11 cellular contexts compared by ENCODE assay signal in genomic region chr14:92473261-92473946, GRCh38. TPM values are rescaled to one million over a fixed set of nuclear protein-coding genes. Genes with fewer than 3 reads are reported as not detected.
A peak's percentile ranks its signal among the peaks of the same experiment; 100 is the strongest.
DNase-seq lines count a peak whose midpoint lies in the region; ATAC-seq and TF ChIP-seq lines count a peak whose summit lies in the region.
"Had no signal": no experiment of that assay in that cellular context is flagged by ENCODE, and none has a peak within 500 bp of the region (broad histone marks: within the 10 kb centered on the region; RNA-seq: fewer than 3 reads in every experiment).

No MANE protein-coding gene starts in this region.

- H4K91ac ChIP-seq in H9 (ENCODE audit: insufficient read length, low read depth, low read length): peak overlapping the region; percentile 47

- no peak overlapping the region for H2AK5ac ChIP-seq in H9 (ENCODE audit: insufficient read length, low read length)

- no peaks in the 10 kb centered on the region for H3K36me3 ChIP-seq in brain microvascular endothelial cell (replicated peaks)

- H3T11ph ChIP-seq in H9 (ENCODE audit: low read length): no peak overlapping the region

- H3K27me3 Mint-ChIP-seq in H9 (ENCODE audit: low read depth): peaks cover 6% of the 10 kb centered on the region
- H3K27me3 Mint-ChIP-seq in T-helper 2 cell treated with Interferon-gamma antibody and Interleukin-4, amounts not matched to agents 5 μg/mL and 100 μg/mL, for 36 hours (ENCODE audit: low read depth): peaks cover 7% of the 10 kb centered on the region
- H3K27me3 Mint-ChIP-seq: central memory CD8-positive, alpha-beta T cell had no signal

- H3K23ac ChIP-seq in H9 (ENCODE audit: insufficient read length, low read depth, low read length): no peak overlapping the region

- H2BK120ac ChIP-seq in H9 (ENCODE audit: low read depth, low read length, poor library complexity, severe bottlenecking): no peak overlapping the region

- H3K9ac ChIP-seq in H9 (ENCODE audit: extremely low read depth, insufficient read length, low read length): no peak overlapping the region

- in situ Hi-C loops in brain microvascular endothelial cell (cut with HindIII; ENCODE audit: low pct_ligation_motif_present, low sequenced_read_pairs): no loop called here

- TF ChIP-seq CTCF in H9 (conservative IDR thresholded peaks at IDR 0.05) (no peak), brain microvascular endothelial cell (IDR thresholded peaks at IDR 0.05; ENCODE audit: low read depth, low read length, missing control alignments) (no peak)

- H3K9me3 ChIP-seq in H9 (ENCODE audit: control insufficient read depth, low read depth, low read length): no peaks in the 10 kb centered on the region

- H3K4me1 ChIP-seq in H9 (ENCODE audit: insufficient read depth, low read length): peaks cover 11% of the 10 kb centered on the region

- H3K27ac ChIP-seq in H9 (ENCODE audit: insufficient read length, low read depth, low read length) (no peak overlapping the region), brain microvascular endothelial cell (peak overlapping the region; percentile 2), caudate nucleus (ENCODE audit: low read depth, low read length) (no peak overlapping the region)
- H3K27ac ChIP-seq: RWPE1 had no signal

- no peak overlapping the region for H2BK12ac ChIP-seq in H9 (ENCODE audit: insufficient read length, low read depth, low read length)

- no peaks in the 10 kb centered on the region for H3K23me2 ChIP-seq in H9 (ENCODE audit: insufficient read length, low read depth, low read length, poor library complexity, severe bottlenecking)

- H3K18ac ChIP-seq in H9 (ENCODE audit: insufficient read length, low read depth, low read length): no peak overlapping the region

- 0 out of 7 replicates have a peak overlapping the region, but pooled peaks of 1 of the 3 experiments have one; percentile 80 for H3K27ac Mint-ChIP-seq in H9
- no peak overlapping the region for H3K27ac Mint-ChIP-seq in T-helper 2 cell treated with Interferon-gamma antibody and Interleukin-4, amounts not matched to agents 5 μg/mL and 100 μg/mL, for 36 hours

- H3K4me2 ChIP-seq in H9 (ENCODE audit: insufficient read depth, insufficient read length, low read length): no peak overlapping the region

- H3K56ac ChIP-seq in H9 (ENCODE audit: insufficient read length, low read depth, low read length): no peak overlapping the region

- H4K20me1 ChIP-seq in H9 (ENCODE audit: control insufficient read depth, insufficient read depth, insufficient read length): no peaks in the 10 kb centered on the region

- H3K79me2 ChIP-seq in H9 (ENCODE audit: insufficient read depth, low read length): no peaks in the 10 kb centered on the region

- H3K4me1 Mint-ChIP-seq in H9: peaks cover 38 to 39% of the 10 kb centered on the region in 2 experiments
- H3K4me1 Mint-ChIP-seq in T-helper 2 cell treated with Interferon-gamma antibody and Interleukin-4, amounts not matched to agents 5 μg/mL and 100 μg/mL, for 36 hours (ENCODE audit: low read depth): peaks cover 1% of the 10 kb centered on the region
- H3K4me1 Mint-ChIP-seq: central memory CD8-positive, alpha-beta T cell had no signal

- H4K8ac ChIP-seq in H9 (replicated peaks; ENCODE audit: insufficient read length, low read depth, low read length): no peak overlapping the region

- no peak overlapping the region for H3K4me3 Mint-ChIP-seq in H9
- no peak overlapping the region for H3K4me3 Mint-ChIP-seq in T-helper 2 cell treated with Interferon-gamma antibody and Interleukin-4, amounts not matched to agents 5 μg/mL and 100 μg/mL, for 36 hours
- H3K4me3 Mint-ChIP-seq: central memory CD8-positive, alpha-beta T cell had no signal

- peaks cover 0 to 14% (median 0%) of the 10 kb centered on the region in 3 experiments; a peak in 4 of 7 replicates for H3K36me3 Mint-ChIP-seq in H9 (ENCODE audit: insufficient read depth in 1 of 3, low read depth in 3 of 3)
- H3K36me3 Mint-ChIP-seq in T-helper 2 cell treated with Interferon-gamma antibody and Interleukin-4, amounts not matched to agents 5 μg/mL and 100 μg/mL, for 36 hours (ENCODE audit: low read depth): no peaks in the 10 kb centered on the region

- no peak overlapping the region for H2BK15ac ChIP-seq in H9 (ENCODE audit: low read depth, low read length)

- H3K9me3 Mint-ChIP-seq in H9: peaks cover 12 to 17% of the 10 kb centered on the region in 2 experiments
- peaks cover 2% of the 10 kb centered on the region for H3K9me3 Mint-ChIP-seq in T-helper 2 cell treated with Interferon-gamma antibody and Interleukin-4, amounts not matched to agents 5 μg/mL and 100 μg/mL, for 36 hours
- H3K9me3 Mint-ChIP-seq: central memory CD8-positive, alpha-beta T cell had no signal

- H2BK20ac ChIP-seq in H9 (ENCODE audit: low read depth, low read length, poor library complexity, severe bottlenecking): no peak overlapping the region

- no peak overlapping the region for H2BK5ac ChIP-seq in H9 (ENCODE audit: insufficient read length, low read length)

- H3K27me3 ChIP-seq in H9 (ENCODE audit: insufficient read depth, low read length): no peaks in the 10 kb centered on the region; the same call in 1 of the 2 replicates
- no peaks in the 10 kb centered on the region for H3K27me3 ChIP-seq in brain microvascular endothelial cell (replicated peaks)

- H4K5ac ChIP-seq in H9 (ENCODE audit: insufficient read length, low read depth, low read length): no peak overlapping the region

- no peak for DNase-seq in H9
- peak; percentile 60 for DNase-seq in brain microvascular endothelial cell
- peak; percentile 52 for DNase-seq in islet precursor cell
- DNase-seq in stromal cell of bone marrow (ENCODE audit: low read depth): peak; percentile 76
- DNase-seq in T-helper 2 cell treated with Interferon-gamma antibody and Interleukin-4, amounts not matched to agents 5 μg/mL and 100 μg/mL, for 36 hours (ENCODE audit: low spot score): no peak
- no peak for DNase-seq in caudate nucleus (lab: John Stamatoyannopoulos, UW)
- DNase-seq: NCI-H1417 had no signal

- H3K4me3 ChIP-seq in brain microvascular endothelial cell (ENCODE audit: low read depth, low read length): no peak overlapping the region

- H3K79me1 ChIP-seq in H9 (ENCODE audit: insufficient read depth, low read depth, low read length, poor library complexity, severe bottlenecking): no peaks in the 10 kb centered on the region

- ATAC-seq in HG03342 (IDR thresholded peaks at IDR 0.05; ENCODE audit: unreplicated experiment) (no peak), GM21367 (IDR thresholded peaks at IDR 0.05; ENCODE audit: unreplicated experiment) (no peak)

- no peak overlapping the region for H3K14ac ChIP-seq in H9 (ENCODE audit: insufficient read depth, low read length)

- WGBS in H9 (ENCODE audit: extremely low coverage, insufficient read length, low lambda C conversion rate): no CpG with 5 or more reads among the region's 8 CpGs

- no peak overlapping the region for H3K4ac ChIP-seq in H9 (ENCODE audit: low read depth, low read length)

- no peak overlapping the region for H2AFZ ChIP-seq in H9 (ENCODE audit: low read length)

RNA-seq across cellular contexts. Expression of gene RIN3, which starts 40.2 kb away (rescaled TPM):
- total RNA-seq in H9 (2021): 1.5 and 1.6 TPM in 2 replicates

Comparison
In these comparisons a context has a peak if more than half of its experiments do, and no peak if none do; other contexts are left out.
1. DNase-seq: peak in brain microvascular endothelial cell (single experiment), islet precursor cell (single experiment) and stromal cell of bone marrow (single experiment); none in H9 (single experiment), T-helper 2 cell treated with Interferon-gamma antibody and Interleukin-4, amounts not matched to agents 5 μg/mL and 100 μg/mL, for 36 hours (single experiment) and caudate nucleus (0 of 61).